ENCODE assay signal across 13 cellular contexts in genomic region chr1:184929711-184930202, GRCh38. TPM values are rescaled to one million over a fixed set of nuclear protein-coding genes. Genes with fewer than 3 reads are reported as not detected.
DNase-seq lines count a peak whose midpoint lies in the region; ATAC-seq and TF ChIP-seq lines count a peak whose summit lies in the region.
"Had no signal": no experiment of that assay in that cellular context is flagged by ENCODE, and none has a peak within 500 bp of the region (broad histone marks: within the 10 kb centered on the region; RNA-seq: fewer than 3 reads in every experiment).

No MANE protein-coding gene starts in this region.

- no peak overlapping the region for H3K27ac Mint-ChIP-seq in endothelial cell (ENCODE audit: unreplicated experiment)

- no peaks in the 10 kb centered on the region for H3K36me3 Mint-ChIP-seq in endothelial cell (ENCODE audit: low read depth, unreplicated experiment)

- H3K4me3 ChIP-seq in right cardiac atrium (ENCODE audit: low read length): no peak overlapping the region

- no peaks in the 10 kb centered on the region for H3K27me3 Mint-ChIP-seq in endothelial cell (ENCODE audit: unreplicated experiment)

- 67% methylated on average over 3 of the region's 3 CpGs for WGBS in right cardiac atrium

- TF ChIP-seq CTCF in endothelial cell (IDR thresholded peaks at IDR 0.05; ENCODE audit: unreplicated experiment): no peak

- H3K9me3 ChIP-seq in right cardiac atrium (ENCODE audit: control insufficient read depth, low read length): no peaks in the 10 kb centered on the region

- no peaks in the 10 kb centered on the region for H3K27me3 ChIP-seq in right cardiac atrium (ENCODE audit: control insufficient read depth, insufficient read depth)

- peaks cover 11% of the 10 kb centered on the region for H3K4me1 Mint-ChIP-seq in endothelial cell (ENCODE audit: unreplicated experiment)

- intact Hi-C loops in right cardiac atrium (cut with DNase I) (no loop called here), left ventricle myocardium superior (cut with micrococcal nuclease) (no loop called here)

- no peak for DNase-seq in right cardiac atrium
- DNase-seq in left ventricle myocardium superior: no peak
- peak; percentile 80 for DNase-seq in NCI-H748 (lab: John Stamatoyannopoulos, UW; ENCODE audit: unreplicated experiment)
- DNase-seq in endothelial cell (ENCODE audit: low spot score): peak; percentile 8
- no peak for DNase-seq in anterior cingulate cortex (lab: John Stamatoyannopoulos, UW)
- DNase-seq in NCI-H2081 (lab: John Stamatoyannopoulos, UW): no peak
- DNase-seq: activated T-cell treated with anti-CD3 and anti-CD28 coated beads, Interleukin-2, amount 50 U/mL, for 48 hours; foreskin melanocyte; occipital lobe; stimulated activated naive CD4-positive, alpha-beta T cell had no signal

- no peaks in the 10 kb centered on the region for H3K9me3 Mint-ChIP-seq in endothelial cell (ENCODE audit: unreplicated experiment)

- no peaks in the 10 kb centered on the region for H3K4me1 ChIP-seq in right cardiac atrium (ENCODE audit: control insufficient read depth, insufficient read depth, low read length)

- no peak for ATAC-seq in right cardiac atrium
- ATAC-seq in left ventricle myocardium superior: no peak
- no peak for ATAC-seq in GM21737 (IDR thresholded peaks at IDR 0.05; ENCODE audit: unreplicated experiment)
- no peak for ATAC-seq in GM18511 (IDR thresholded peaks at IDR 0.05; ENCODE audit: unreplicated experiment)
- ATAC-seq: left lobe of liver had no signal

- H3K4me3 Mint-ChIP-seq in endothelial cell (ENCODE audit: unreplicated experiment): no peak overlapping the region

- H3K27ac ChIP-seq in right cardiac atrium (ENCODE audit: low read length): peak overlapping the region; percentile 47

RNA-seq across cellular contexts. Expression of gene NIBAN1, which starts 44.6 kb away (rescaled TPM):
- total RNA-seq in right cardiac atrium: 100 to 1,000 TPM; 307 to 359 (median 329) TPM
- polyA plus RNA-seq in right cardiac atrium: 105 TPM
- 397 TPM for total RNA-seq in left ventricle myocardium superior
- 4.7 TPM for total RNA-seq in endothelial cell (ENCODE audit: unreplicated experiment)

Comparison
In these comparisons a context has a peak if more than half of its experiments do, and no peak if none do; other contexts are left out.
1. DNase-seq: peak in NCI-H748 (single experiment) and endothelial cell (single experiment); none in right cardiac atrium (0 of 3), left ventricle myocardium superior (single experiment), anterior cingulate cortex (0 of 58) and NCI-H2081 (0 of 2).
2. RNA of gene NIBAN1, which starts 44.6 kb away (total RNA-seq): 397 TPM in left ventricle myocardium superior (single experiment) and 307 to 359 TPM in right cardiac atrium; 4.7 TPM in endothelial cell (single experiment); every median in the first group is over 10 times any median in the second.